ENCODE assay signal across 18 cellular contexts in genomic region chr21:33029975-33030461, GRCh38. TPM values are rescaled to one million over a fixed set of nuclear protein-coding genes. Genes with fewer than 3 reads are reported as not detected.
A peak's percentile ranks its signal among the peaks of the same experiment; 100 is the strongest.
DNase-seq lines count a peak whose midpoint lies in the region; ATAC-seq and TF ChIP-seq lines count a peak whose summit lies in the region.
"Had no signal": no experiment of that assay in that cellular context is flagged by ENCODE, and none has a peak within 500 bp of the region (broad histone marks: within the 10 kb centered on the region; RNA-seq: fewer than 3 reads in every experiment).

No MANE protein-coding gene starts in this region.

- ATAC-seq in HG03159 (IDR thresholded peaks at IDR 0.05; ENCODE audit: unreplicated experiment): no peak
- ATAC-seq: GM12878 had no signal

- H3K36me3 ChIP-seq in osteoblast (ENCODE audit: insufficient read depth, low read length): no peaks in the 10 kb centered on the region
- H3K36me3 ChIP-seq: BLaER1, Peyer's patch had no signal

- H3K27ac Mint-ChIP-seq in activated naive CD4-positive, alpha-beta T cell treated with anti-CD3 and anti-CD28 coated beads, Interleukin-2, amount 10 ng/mL, durations not matched to agents 7 days and 5 days: peak overlapping the region; percentile 37

- peak overlapping the region in 52 of 59 donors; percentile 5 to 82 (median 62) for H3K4me3 ChIP-seq in dorsolateral prefrontal cortex
- H3K4me3 ChIP-seq in osteoblast (ENCODE audit: insufficient read depth, low read length): no peak overlapping the region
- H3K4me3 ChIP-seq: BLaER1, GM12878, Peyer's patch had no signal

- peaks cover 24% of the 10 kb centered on the region for H3K4me1 Mint-ChIP-seq in activated naive CD4-positive, alpha-beta T cell treated with anti-CD3 and anti-CD28 coated beads, Interleukin-2, amount 10 ng/mL, durations not matched to agents 7 days and 5 days

- TF ChIP-seq CTCF in dorsolateral prefrontal cortex (IDR thresholded peaks at IDR 0.05 in 54 of 56, conservative IDR thresholded peaks at IDR 0.05 in 2 of 56; ENCODE audit: low read depth in 1 of 56, partially characterized antibody in 56 of 56) (no peak), osteoblast (IDR thresholded peaks at IDR 0.05; ENCODE audit: extremely low read depth, low read depth, low read length) (no peak)

- DNase-seq in activated naive CD4-positive, alpha-beta T cell treated with anti-CD3 and anti-CD28 coated beads, Interleukin-2, amount 10 ng/mL, durations not matched to agents 7 days and 5 days: no peak
- DNase-seq in activated naive CD4-positive, alpha-beta T cell treated with Interleukin-2 at 50 U/mL for 16 hours: no peak
- DNase-seq in dorsolateral prefrontal cortex: no peak
- DNase-seq in osteoblast (ENCODE audit: insufficient read length, low spot score, missing footprints): peak; percentile 76
- no peak for DNase-seq in GM03348 (ENCODE audit: low spot score)
- no peak for DNase-seq in KG1 (lab: John Stamatoyannopoulos, UW)
- no peak for DNase-seq in AG20443 (ENCODE audit: low spot score)
- DNase-seq: DMS 273 treated with DMSO at 0.1 percent for 48 hours, NCI-H1105 treated with DMSO at 0.1 percent for 48 hours, NCI-H187 treated with DMSO at 0.1 percent for 48 hours, NCI-H446, NCI-H82, Peyer's patch, Right ventricle myocardium superior had no signal

- H3K4me1 ChIP-seq in osteoblast (ENCODE audit: insufficient read depth, low read length): no peaks in the 10 kb centered on the region

- CTCF ChIA-PET in activated naive CD4-positive, alpha-beta T cell treated with anti-CD3 and anti-CD28 coated beads, Interleukin-2, amount 10 ng/mL, durations not matched to agents 7 days and 5 days (lab: Charles Lee): no interaction called here

- peaks cover 94% of the 10 kb centered on the region for H3K27me3 Mint-ChIP-seq in activated naive CD4-positive, alpha-beta T cell treated with anti-CD3 and anti-CD28 coated beads, Interleukin-2, amount 10 ng/mL, durations not matched to agents 7 days and 5 days

- no peaks in the 10 kb centered on the region for H4K20me1 ChIP-seq in osteoblast (ENCODE audit: insufficient read depth, low read length)

- H3K27me3 ChIP-seq in dorsolateral prefrontal cortex (peaks cover 0 to 100% (median 84%) of the 10 kb centered on the region in 45 donors), osteoblast (ENCODE audit: insufficient read depth, low read length) (peaks cover 97% of the 10 kb centered on the region)

- no peak overlapping the region for H3K4me3 Mint-ChIP-seq in activated naive CD4-positive, alpha-beta T cell treated with anti-CD3 and anti-CD28 coated beads, Interleukin-2, amount 10 ng/mL, durations not matched to agents 7 days and 5 days

- H3K79me2 ChIP-seq in osteoblast (ENCODE audit: insufficient read depth, low read length): no peaks in the 10 kb centered on the region

- no peak overlapping the region for H3K4me2 ChIP-seq in osteoblast (ENCODE audit: insufficient read depth, low read length)

- intact Hi-C loops in dorsolateral prefrontal cortex (cut with DNase I): loop anchor here (5.0 to 10.0 kb wide), 4 partner anchors 53 to 195 kb away; no protein-coding TSS in a partner anchor

- H3K27ac ChIP-seq in dorsolateral prefrontal cortex (peak overlapping the region in 57 of 59 donors; percentile 14 to 93 (median 80)), osteoblast (ENCODE audit: low read depth, low read length) (no peak overlapping the region)
- H3K27ac ChIP-seq: 22Rv1, BLaER1, Peyer's patch had no signal

- no peaks in the 10 kb centered on the region for H3K36me3 Mint-ChIP-seq in activated naive CD4-positive, alpha-beta T cell treated with anti-CD3 and anti-CD28 coated beads, Interleukin-2, amount 10 ng/mL, durations not matched to agents 7 days and 5 days

- H3K9me3 Mint-ChIP-seq in activated naive CD4-positive, alpha-beta T cell treated with anti-CD3 and anti-CD28 coated beads, Interleukin-2, amount 10 ng/mL, durations not matched to agents 7 days and 5 days: no peaks in the 10 kb centered on the region

- H3K9me3 ChIP-seq in osteoblast (ENCODE audit: low read depth, low read length): no peaks in the 10 kb centered on the region
- H3K9me3 ChIP-seq: Peyer's patch had no signal

- no peak overlapping the region for H2AFZ ChIP-seq in osteoblast (ENCODE audit: low read length)

RNA-seq across cellular contexts. Expression of gene OLIG2, which starts 4.3 kb away (rescaled TPM):
- total RNA-seq in dorsolateral prefrontal cortex: 100 to 1,000 TPM in 2 of 120 experiments, 10 to 100 TPM in 118; 13.9 to 165 (median 45.4) TPM
- not detected in 2 replicates for total RNA-seq in osteoblast
- total RNA-seq: GM12878, Peyer's patch, Right ventricle myocardium superior had no signal

RNA-seq across cellular contexts. Expression of gene OLIG1, which starts 39.9 kb away (rescaled TPM):
- total RNA-seq in dorsolateral prefrontal cortex (100 to 1,000 TPM in 77 of 120 experiments, 10 to 100 TPM in 43; 30.7 to 365 (median 119) TPM), osteoblast (not detected in 2 replicates)
- total RNA-seq: GM12878, Peyer's patch had no signal

Comparison
In these comparisons a context has a peak if more than half of its experiments do, and no peak if none do; other contexts are left out.
1. RNA of gene OLIG2, which starts 4.3 kb away (total RNA-seq): 13.9 to 165 TPM in dorsolateral prefrontal cortex; not detected in osteoblast; every median in the first group is over 10 times any median in the second.
2. RNA of gene OLIG1, which starts 39.9 kb away (total RNA-seq): 30.7 to 365 TPM in dorsolateral prefrontal cortex; not detected in osteoblast; every median in the first group is over 10 times any median in the second.